Comparison of ENCODE assay signal across 9 cellular contexts in the genomic region with DNA sequence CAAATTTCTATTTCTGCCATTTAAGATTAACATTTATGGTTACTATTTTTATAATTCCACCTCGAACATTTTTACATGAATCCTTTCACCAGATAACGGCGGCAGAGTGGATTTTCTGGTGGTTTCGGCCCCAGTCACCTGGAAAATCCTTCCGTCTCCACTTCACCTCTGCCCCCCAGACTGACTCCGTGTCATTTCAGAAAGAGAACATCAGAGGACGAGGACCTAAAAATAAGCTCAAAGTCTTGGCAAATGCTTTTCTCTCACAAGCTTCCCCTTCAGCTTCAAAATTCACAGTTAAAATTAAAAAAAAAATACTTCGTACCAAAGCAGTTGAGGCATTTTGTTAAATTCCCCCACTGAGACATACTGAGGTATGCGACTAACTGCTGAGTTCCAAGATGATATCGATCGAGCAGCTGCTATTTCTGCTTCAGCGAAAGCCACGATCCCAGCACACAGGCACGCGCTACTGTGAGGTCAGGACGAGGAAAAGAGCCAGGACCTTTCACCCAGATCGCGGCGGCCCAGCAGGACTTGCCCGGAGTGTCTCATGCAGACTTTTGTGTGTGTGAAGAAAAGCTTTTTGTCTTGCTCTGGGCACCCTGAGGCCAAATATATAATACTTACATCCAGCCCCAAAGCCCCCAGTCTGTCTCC. TPM values are rescaled to one million over a fixed set of nuclear protein-coding genes. Genes with fewer than 3 reads are reported as not detected.
DNase-seq lines count a peak whose midpoint lies in the region; ATAC-seq and TF ChIP-seq lines count a peak whose summit lies in the region.
"Had no signal": no experiment of that assay in that cellular context is flagged by ENCODE, and none has a peak within 500 bp of the region (broad histone marks: within the 10 kb centered on the region; RNA-seq: fewer than 3 reads in every experiment).

No MANE protein-coding gene starts in this region.

- H3K4me1 ChIP-seq in HUES64 (ENCODE audit: insufficient read depth, low read length): peaks cover 30% of the 10 kb centered on the region
- H3K4me1 ChIP-seq in esophagus (ENCODE audit: control insufficient read depth in 2 of 2, insufficient read depth in 2 of 2, low read length in 1 of 2): no peaks in the 10 kb centered on the region
- H3K4me1 ChIP-seq in stomach smooth muscle (ENCODE audit: control insufficient read depth, insufficient read depth, low read length): peaks cover 17% of the 10 kb centered on the region

- ATAC-seq in GM18873 (IDR thresholded peaks at IDR 0.05; ENCODE audit: low FRiP score, unreplicated experiment): no peak
- no peak for ATAC-seq in activated CD8-positive, alpha-beta T cell treated with anti-CD3 and anti-CD28 coated beads for 36 hours
- no peak for ATAC-seq in GM18517 (IDR thresholded peaks at IDR 0.05; ENCODE audit: unreplicated experiment)

- H3K4me1 Mint-ChIP-seq in activated CD8-positive, alpha-beta T cell treated with anti-CD3 and anti-CD28 coated beads for 36 hours (ENCODE audit: low read depth): no peaks in the 10 kb centered on the region

- H3K36me3 Mint-ChIP-seq in activated CD8-positive, alpha-beta T cell treated with anti-CD3 and anti-CD28 coated beads for 36 hours (ENCODE audit: low read depth): no peaks in the 10 kb centered on the region

- no peak overlapping the region for H3K27ac Mint-ChIP-seq in activated CD8-positive, alpha-beta T cell treated with anti-CD3 and anti-CD28 coated beads for 36 hours

- H3K4me3 ChIP-seq in HUES64 (ENCODE audit: low read length): no peak overlapping the region
- no peak overlapping the region for H3K4me3 ChIP-seq in esophagus (ENCODE audit: low read depth in 1 of 2, low read length in 2 of 2)
- no peak overlapping the region for H3K4me3 ChIP-seq in lower leg skin (ENCODE audit: low read depth, poor library complexity, severe bottlenecking)
- H3K4me3 ChIP-seq in stomach smooth muscle (ENCODE audit: low read length in 2 of 2): peak overlapping the region in 1 of 2 donors; percentile 54

- 50% methylated on average over 20 of the region's 20 CpGs for WGBS in HUES64
- WGBS in esophagus, 2 donors: 55 to 61% methylated on average over 20 of the region's 20 CpGs
- WGBS in lower leg skin, 2 donors: 46% methylated on average over 20 of the region's 20 CpGs

- no peaks in the 10 kb centered on the region for H3K9me3 ChIP-seq in HUES64 (ENCODE audit: insufficient read depth, low read depth, low read length)
- no peaks in the 10 kb centered on the region for H3K9me3 ChIP-seq in esophagus (ENCODE audit: control insufficient read depth in 2 of 2, insufficient read depth in 1 of 2, low read depth in 1 of 2, low read length in 1 of 2)
- no peaks in the 10 kb centered on the region for H3K9me3 ChIP-seq in stomach smooth muscle (ENCODE audit: control insufficient read depth in 2 of 2, low read length in 2 of 2)

- CTCF ChIA-PET in activated CD8-positive, alpha-beta T cell treated with anti-CD3 and anti-CD28 coated beads for 36 hours (lab: Charles Lee): interaction anchor here (0.6 kb wide), 1 partner anchor 1458 kb away, joined by 3 read pairs; no protein-coding TSS in a partner anchor

- POLR2A ChIA-PET in activated CD8-positive, alpha-beta T cell treated with anti-CD3 and anti-CD28 coated beads for 36 hours (lab: Charles Lee): no interaction called here

- intact Hi-C loops in lower leg skin (cut with DNase I; ENCODE audit: low total_unique reads): no loop called here
- intact Hi-C loops in activated CD8-positive, alpha-beta T cell treated with anti-CD3 and anti-CD28 coated beads for 36 hours (cut with micrococcal nuclease): no loop called here

- peaks cover 5% of the 10 kb centered on the region for H3K27me3 Mint-ChIP-seq in activated CD8-positive, alpha-beta T cell treated with anti-CD3 and anti-CD28 coated beads for 36 hours

- H3K9me3 Mint-ChIP-seq in activated CD8-positive, alpha-beta T cell treated with anti-CD3 and anti-CD28 coated beads for 36 hours: no peaks in the 10 kb centered on the region

- no peak overlapping the region; the same call in 1 of the 2 replicates for H3K9ac ChIP-seq in HUES64 (ENCODE audit: low read depth, low read length)
- H3K9ac ChIP-seq in stomach smooth muscle (ENCODE audit: low read length in 2 of 2): no peak overlapping the region

- H3K36me3 ChIP-seq in HUES64 (ENCODE audit: insufficient read depth, low read length) (no peaks in the 10 kb centered on the region), esophagus (ENCODE audit: control insufficient read depth in 2 of 2, insufficient read depth in 2 of 2, low read length in 1 of 2) (no peaks in the 10 kb centered on the region), stomach smooth muscle (ENCODE audit: control insufficient read depth in 2 of 2, insufficient read depth in 2 of 2, low read length in 2 of 2) (no peaks in the 10 kb centered on the region)

- no peaks in the 10 kb centered on the region; the same call in 1 of the 2 replicates for H3K27me3 ChIP-seq in HUES64 (ENCODE audit: insufficient read depth, low read length)
- H3K27me3 ChIP-seq in esophagus (ENCODE audit: control insufficient read depth in 1 of 2, insufficient read depth in 2 of 2, low read length in 2 of 2): no peaks in the 10 kb centered on the region
- no peaks in the 10 kb centered on the region for H3K27me3 ChIP-seq in stomach smooth muscle (ENCODE audit: control insufficient read depth in 1 of 2, insufficient read depth in 2 of 2, low read length in 2 of 2)

- no peak for TF ChIP-seq POLR2A in lower leg skin (IDR thresholded peaks at IDR 0.05)

- H3K4me3 Mint-ChIP-seq in activated CD8-positive, alpha-beta T cell treated with anti-CD3 and anti-CD28 coated beads for 36 hours: no peak overlapping the region

- TF ChIP-seq CTCF in lower leg skin (IDR thresholded peaks at IDR 0.05): no peak
- no peak for TF ChIP-seq CTCF in activated CD8-positive, alpha-beta T cell treated with anti-CD3 and anti-CD28 coated beads for 36 hours (IDR thresholded peaks at IDR 0.05)

- H3K27ac ChIP-seq in HUES64 (ENCODE audit: low read depth, low read length) (peak overlapping the region; percentile 67; the same call in 1 of the 2 replicates), esophagus (ENCODE audit: low read depth in 2 of 2, low read length in 1 of 2) (peak overlapping the region; percentile 18 to 30), stomach smooth muscle (ENCODE audit: low read length) (peak overlapping the region; percentile 53)

- DNase-seq in lower leg skin (ENCODE audit: low spot score in 2 of 2) (peak; percentile 47 to 93), NCI-H1417 treated with DMSO at 0.1 percent for 48 hours (lab: John Stamatoyannopoulos, UW) (no peak)
- DNase-seq in activated CD8-positive, alpha-beta T cell treated with anti-CD3 and anti-CD28 coated beads for 36 hours: no peak
- DNase-seq: NCI-H1048 had no signal

RNA-seq across cellular contexts. Expression of a gene that starts 36.8 kb away (rescaled TPM):
- not detected for polyA plus RNA-seq in HUES64 (2013, experiment 1 of 2)
- not detected for polyA plus RNA-seq in HUES64 (2013, experiment 2 of 2)
- polyA plus RNA-seq in esophagus: under 1 TPM; 0.38 to 0.61 TPM
- total RNA-seq in lower leg skin: 1 to 10 TPM in 3 of 4 donors, under 1 TPM in 1; 0.69 to 3.2 (median 1.4) TPM
- total RNA-seq in activated CD8-positive, alpha-beta T cell treated with anti-CD3 and anti-CD28 coated beads for 36 hours: not detected

RNA-seq across cellular contexts. Expression of a gene that starts 41.0 kb away (rescaled TPM):
- polyA plus RNA-seq in HUES64 (2013, experiment 1 of 2): not detected
- polyA plus RNA-seq in HUES64 (2013, experiment 2 of 2): not detected
- polyA plus RNA-seq in esophagus: under 1 TPM in 1 of 2 donors, not detected in 1; 0.02 TPM
- 1 to 10 TPM in 1 of 4 donors, not detected in 3; 1.6 TPM for total RNA-seq in lower leg skin
- not detected for total RNA-seq in activated CD8-positive, alpha-beta T cell treated with anti-CD3 and anti-CD28 coated beads for 36 hours

RNA-seq across cellular contexts. Expression of a gene that starts 45.0 kb away (rescaled TPM):
- polyA plus RNA-seq in HUES64 (2013, experiment 1 of 2): 0.85 TPM
- 1.1 TPM for polyA plus RNA-seq in HUES64 (2013, experiment 2 of 2)
- polyA plus RNA-seq in esophagus: under 1 TPM; 0.16 to 0.83 TPM
- 10 to 100 TPM; 21.8 to 33.2 (median 25.1) TPM for total RNA-seq in lower leg skin
- total RNA-seq in activated CD8-positive, alpha-beta T cell treated with anti-CD3 and anti-CD28 coated beads for 36 hours: under 1 TPM; 0.25 to 0.67 TPM

Comparison
In these comparisons a context has a peak if more than half of its experiments do, and no peak if none do; other contexts are left out.
1. DNase-seq: peak in lower leg skin (2 of 2); none in activated CD8-positive, alpha-beta T cell treated with anti-CD3 and anti-CD28 coated beads for 36 hours (single experiment) and NCI-H1417 treated with DMSO at 0.1 percent for 48 hours (single experiment).
2. RNA of a gene that starts 45.0 kb away (total RNA-seq): 21.8 to 33.2 TPM in lower leg skin; 0.25 to 0.67 TPM in activated CD8-positive, alpha-beta T cell treated with anti-CD3 and anti-CD28 coated beads for 36 hours; every median in the first group is over 10 times any median in the second.
3. Peak in every context shown above with its lines, with median percentiles within 50 percentile points of each other: H3K27ac ChIP-seq.